In the genomic region with DNA sequence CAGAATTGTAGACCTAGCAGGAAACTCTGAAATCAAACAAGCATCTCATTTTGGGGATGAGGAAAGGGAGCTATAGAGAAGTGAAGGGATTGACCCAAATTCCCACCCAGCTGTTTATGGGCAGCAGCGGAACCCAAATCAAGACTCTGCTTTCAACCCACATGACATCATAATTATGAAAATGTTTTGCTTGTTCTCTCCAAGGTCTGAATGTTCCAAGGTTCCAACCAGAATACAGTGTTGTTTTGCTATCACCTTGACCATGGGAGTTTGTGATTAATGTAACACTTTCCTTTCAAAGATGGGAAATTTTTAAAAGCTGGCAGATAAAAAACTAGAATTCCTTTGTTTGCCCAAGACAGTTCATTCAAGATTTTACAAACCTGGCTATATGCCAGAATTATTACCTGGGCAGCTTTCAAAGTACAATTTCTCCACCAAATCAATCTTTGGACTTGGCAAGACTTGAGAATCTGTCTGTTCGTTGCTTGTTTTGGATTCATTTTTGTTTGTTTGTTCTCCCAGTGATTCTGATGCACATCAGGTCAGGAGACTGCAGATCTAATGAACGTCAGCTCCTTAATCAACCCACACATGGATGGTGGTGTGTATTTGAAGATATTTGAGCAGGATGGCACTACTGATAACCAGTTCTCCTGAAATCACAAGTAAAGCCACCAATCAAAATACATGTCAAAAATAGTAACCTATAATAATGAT, we compare ENCODE assay signal across 19 cellular contexts.
DNase-seq lines count a peak whose midpoint lies in the region; ATAC-seq and TF ChIP-seq lines count a peak whose summit lies in the region.
"Had no signal": no experiment of that assay in that cellular context is flagged by ENCODE, and none has a peak within 500 bp of the region (broad histone marks: within the 10 kb centered on the region; RNA-seq: fewer than 3 reads in every experiment).

No MANE protein-coding gene starts in this region.

- intact Hi-C loops in psoas muscle (cut with DNase I) = loop anchor here (5.0 to 10.0 kb wide), 4 partner anchors 106 to 324 kb away; partner anchors contain the start of gene FOXO1 (in 2 of the 2)

- ATAC-seq in psoas muscle (peak in 1 of 4 donors; percentile 28), HG03039 (IDR thresholded peaks at IDR 0.05; ENCODE audit: unreplicated experiment) (no peak)
- ATAC-seq: SK-N-SH treated with all-trans-retinoic acid at 6 μM for 48 hours had no signal

- WGBS in liver = 37% methylated on average over 3 of the region's 3 CpGs
- WGBS in psoas muscle, 3 donors = 30 to 56% (median 37%) methylated on average over 3 of the region's 3 CpGs

- TF ChIP-seq CTCF in liver (IDR thresholded peaks at IDR 0.05; ENCODE audit: low read depth, low read length, missing input control) (no peak), psoas muscle (IDR thresholded peaks at IDR 0.05) (no peak)

- no peaks in the 10 kb centered on the region for H3K9me3 ChIP-seq in liver (ENCODE audit: control insufficient read depth in 4 of 4, low read length in 3 of 4)
- no peaks in the 10 kb centered on the region for H3K9me3 ChIP-seq in psoas muscle
- H3K9me3 ChIP-seq: Peyer's patch had no signal

- DNase-seq in NCI-H2171 treated with DMSO at 0.1 percent for 48 hours (lab: John Stamatoyannopoulos, UW) (peak; percentile 2), NCI-H2171 (lab: John Stamatoyannopoulos, UW) (no peak), psoas muscle (no peak), DMS79 (lab: John Stamatoyannopoulos, UW) (no peak), T-helper 9 cell (no peak), GF-D8 (lab: John Stamatoyannopoulos, UW) (no peak)
- DNase-seq: ACHN; CD4-positive, alpha-beta T cell; Kasumi-1; NCI-H1694 treated with DMSO at 0.1 percent for 48 hours; NCI-H510A; NCI-H748 treated with DMSO at 0.1 percent for 48 hours; NK-92 treated with Interleukin-12 subunit alpha and Interleukin-12 subunit beta, amount 100 ng/mL, for 24 hours had no signal

- peak; percentile 14 to 26 for TF ChIP-seq RAD21 in liver (IDR thresholded peaks at IDR 0.05)

- peak overlapping the region in 1 of 2 donors; percentile 65 for H3K9ac ChIP-seq in liver (ENCODE audit: low read depth in 1 of 2, low read length in 2 of 2)
- H3K9ac ChIP-seq: BLaER1 had no signal

- no peaks in the 10 kb centered on the region for H3K27me3 ChIP-seq in liver (ENCODE audit: control insufficient read depth in 4 of 4, insufficient read depth in 4 of 4, low read length in 3 of 4)
- no peaks in the 10 kb centered on the region for H3K27me3 ChIP-seq in psoas muscle (ENCODE audit: insufficient read depth in 3 of 3, low read length in 2 of 3)
- H3K27me3 ChIP-seq: BLaER1, Peyer's patch had no signal

- H3K4me1 ChIP-seq in liver (ENCODE audit: control insufficient read depth in 4 of 4, insufficient read depth in 4 of 4, low read length in 3 of 4) (peaks cover 11 to 59% (median 53%) of the 10 kb centered on the region in 4 donors), psoas muscle (peaks cover 41% of the 10 kb centered on the region)
- H3K4me1 ChIP-seq: BLaER1 had no signal

- peak overlapping the region in 1 of 3 donors; percentile 6 for H3K4me3 ChIP-seq in liver (ENCODE audit: low read depth in 1 of 3, low read length in 3 of 3)
- H3K4me3 ChIP-seq in psoas muscle = no peak overlapping the region
- H3K4me3 ChIP-seq: BLaER1, Peyer's patch had no signal

- H3K27ac ChIP-seq in liver (ENCODE audit: low read depth in 1 of 2, low read length in 2 of 2) (peak overlapping the region; percentile 92 to 97), psoas muscle (peak overlapping the region; percentile 81)
- H3K27ac ChIP-seq: 22Rv1, BLaER1 had no signal

- H3K36me3 ChIP-seq in liver (ENCODE audit: control insufficient read depth in 4 of 4, insufficient read depth in 3 of 4, low read depth in 1 of 4, low read length in 3 of 4) (no peaks in the 10 kb centered on the region), psoas muscle (ENCODE audit: insufficient read depth in 1 of 2, low read depth in 1 of 2) (no peaks in the 10 kb centered on the region)
- H3K36me3 ChIP-seq: BLaER1, Peyer's patch had no signal

TF ChIP-seq in liver, 16 proteins besides CTCF, POLR2A, EP300 and RAD21:
- TF ChIP-seq YY1 (IDR thresholded peaks at IDR 0.05) = no peak
- TF ChIP-seq HNF4A (conservative IDR thresholded peaks at IDR 0.05) = peak; percentile 84 to 89
- TF ChIP-seq JUND (IDR thresholded peaks at IDR 0.05) = peak in 1 of 2 donors; percentile 24
- TF ChIP-seq, protein P1, sequence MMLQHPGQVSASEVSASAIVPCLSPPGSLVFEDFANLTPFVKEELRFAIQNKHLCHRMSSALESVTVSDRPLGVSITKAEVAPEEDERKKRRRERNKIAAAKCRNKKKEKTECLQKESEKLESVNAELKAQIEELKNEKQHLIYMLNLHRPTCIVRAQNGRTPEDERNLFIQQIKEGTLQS (IDR thresholded peaks at IDR 0.05) = no peak
- peak; percentile 53 for TF ChIP-seq HNF4G (IDR thresholded peaks at IDR 0.05)
- TF ChIP-seq GABPA (IDR thresholded peaks at IDR 0.05 in 1 of 2, conservative IDR thresholded peaks at IDR 0.05 in 1 of 2) = no peak
- TF ChIP-seq, protein P2, sequence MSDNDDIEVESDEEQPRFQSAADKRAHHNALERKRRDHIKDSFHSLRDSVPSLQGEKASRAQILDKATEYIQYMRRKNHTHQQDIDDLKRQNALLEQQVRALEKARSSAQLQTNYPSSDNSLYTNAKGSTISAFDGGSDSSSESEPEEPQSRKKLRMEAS (IDR thresholded peaks at IDR 0.05) = no peak
- TF ChIP-seq FOXA1 (IDR thresholded peaks at IDR 0.05) = no peak
- no peak for TF ChIP-seq FOXA2 (IDR thresholded peaks at IDR 0.05)
- TF ChIP-seq EGR1 (IDR thresholded peaks at IDR 0.05; ENCODE audit: low read depth in 2 of 2) = no peak
- TF ChIP-seq REST (IDR thresholded peaks at IDR 0.05) = no peak
- no peak for TF ChIP-seq SP1 (IDR thresholded peaks at IDR 0.05)
- no peak for TF ChIP-seq TAF1 (conservative IDR thresholded peaks at IDR 0.05)
- TF ChIP-seq ZBTB33 (IDR thresholded peaks at IDR 0.05) = no peak
- no peak for TF ChIP-seq NR2F2 (IDR thresholded peaks at IDR 0.05)
- no peak for TF ChIP-seq RXRA (IDR thresholded peaks at IDR 0.05)
